12 cellular contexts compared by ENCODE assay signal in the genomic region with DNA sequence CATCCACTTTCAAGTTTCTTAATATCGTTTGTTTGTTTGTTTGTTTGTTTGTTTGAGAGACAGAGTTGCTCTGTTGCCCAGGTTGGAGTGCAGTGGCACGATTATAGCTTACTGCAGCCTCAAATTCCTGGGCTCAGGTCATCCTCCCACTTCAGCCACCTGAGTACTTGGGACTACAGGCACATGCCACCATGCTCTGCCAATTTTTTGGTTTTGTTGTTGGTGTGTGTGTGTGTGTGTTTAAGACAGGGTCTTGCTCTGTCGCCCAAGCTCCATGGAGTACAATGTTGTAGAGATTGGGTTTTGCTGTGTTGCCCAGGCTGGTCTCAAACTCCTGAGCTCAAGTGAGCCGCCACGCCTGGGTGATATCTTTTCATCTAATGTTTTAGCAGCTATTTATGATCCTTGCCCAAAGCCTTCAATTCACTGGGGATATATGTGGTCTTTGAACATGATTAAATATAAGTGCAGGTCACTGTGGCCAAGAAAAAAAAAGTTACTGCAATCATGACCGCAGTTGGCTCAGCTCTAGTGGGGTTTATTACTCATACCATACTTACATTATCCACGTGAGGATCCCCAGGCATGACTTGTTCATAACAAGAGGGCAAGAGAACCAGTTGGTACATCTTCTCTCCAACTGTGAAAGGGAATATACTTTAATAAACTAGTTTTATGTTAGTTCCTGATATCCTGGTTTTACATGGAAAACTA. TPM values are rescaled to one million over a fixed set of nuclear protein-coding genes. Genes with fewer than 3 reads are reported as not detected.
A peak's percentile ranks its signal among the peaks of the same experiment; 100 is the strongest.
DNase-seq lines count a peak whose midpoint lies in the region; ATAC-seq and TF ChIP-seq lines count a peak whose summit lies in the region.
"Had no signal": no experiment of that assay in that cellular context is flagged by ENCODE, and none has a peak within 500 bp of the region (broad histone marks: within the 10 kb centered on the region; RNA-seq: fewer than 3 reads in every experiment).

No MANE protein-coding gene starts in this region.

- peaks cover 48% of the 10 kb centered on the region for H3K4me1 Mint-ChIP-seq in activated CD8-positive, alpha-beta T cell treated with anti-CD3 and anti-CD28 coated beads for 36 hours (ENCODE audit: low read depth)

- intact Hi-C loops in activated CD8-positive, alpha-beta T cell treated with anti-CD3 and anti-CD28 coated beads for 36 hours (cut with micrococcal nuclease) = no loop called here
- intact Hi-C loops in left lung (cut with DNase I) = no loop called here

- CTCF ChIA-PET in activated CD8-positive, alpha-beta T cell treated with anti-CD3 and anti-CD28 coated beads for 36 hours (lab: Charles Lee) = interaction anchor here (1.2 kb wide), 1 partner anchor 69 kb away, joined by 3 read pairs; no protein-coding TSS in a partner anchor

- no peak for TF ChIP-seq CTCF in activated CD8-positive, alpha-beta T cell treated with anti-CD3 and anti-CD28 coated beads for 36 hours (IDR thresholded peaks at IDR 0.05)
- TF ChIP-seq CTCF in fibroblast of villous mesenchyme (IDR thresholded peaks at IDR 0.05; ENCODE audit: insufficient read depth, low read depth, low read length) (no peak), left lung (IDR thresholded peaks at IDR 0.05) (no peak)

- H3K36me3 Mint-ChIP-seq in activated CD8-positive, alpha-beta T cell treated with anti-CD3 and anti-CD28 coated beads for 36 hours (ENCODE audit: low read depth) = peaks cover 65% of the 10 kb centered on the region

- POLR2A ChIA-PET in activated CD8-positive, alpha-beta T cell treated with anti-CD3 and anti-CD28 coated beads for 36 hours (lab: Charles Lee) = interaction anchor here (0.6 kb wide), 1 partner anchor 62 kb away, joined by 3 read pairs; no protein-coding TSS in a partner anchor

- peak; percentile 57 for DNase-seq in EL
- peak; percentile 80 for DNase-seq in HS-5 (ENCODE audit: low read depth)
- peak; percentile 39 for DNase-seq in activated CD8-positive, alpha-beta T cell treated with anti-CD3 and anti-CD28 coated beads for 36 hours
- DNase-seq in fibroblast of villous mesenchyme (ENCODE audit: low read depth) = peak; percentile 62
- DNase-seq in left lung = no peak
- no peak for DNase-seq in central memory CD4-positive, alpha-beta T cell
- DNase-seq in NCI-H1417 treated with DMSO at 0.1 percent for 48 hours (lab: John Stamatoyannopoulos, UW) = no peak
- DNase-seq: GOT3, mucosa of descending colon, NCI-H524 treated with DMSO at 0.1 percent for 48 hours had no signal

- H3K27me3 Mint-ChIP-seq in activated CD8-positive, alpha-beta T cell treated with anti-CD3 and anti-CD28 coated beads for 36 hours = no peaks in the 10 kb centered on the region

- H3K27ac ChIP-seq in left lung = no peak overlapping the region

- no peaks in the 10 kb centered on the region for H3K27me3 ChIP-seq in left lung

- no peaks in the 10 kb centered on the region for H3K9me3 Mint-ChIP-seq in activated CD8-positive, alpha-beta T cell treated with anti-CD3 and anti-CD28 coated beads for 36 hours

- H3K4me3 Mint-ChIP-seq in activated CD8-positive, alpha-beta T cell treated with anti-CD3 and anti-CD28 coated beads for 36 hours = no peak overlapping the region

- peak overlapping the region; percentile 72 for H3K27ac Mint-ChIP-seq in activated CD8-positive, alpha-beta T cell treated with anti-CD3 and anti-CD28 coated beads for 36 hours

- no peaks in the 10 kb centered on the region for H3K4me1 ChIP-seq in left lung

- no peaks in the 10 kb centered on the region for H3K9me3 ChIP-seq in left lung
- H3K9me3 ChIP-seq: mucosa of descending colon had no signal

- H3K36me3 ChIP-seq in left lung = peaks cover 0 to 55% of the 10 kb centered on the region in 2 donors

- ATAC-seq in activated CD8-positive, alpha-beta T cell treated with anti-CD3 and anti-CD28 coated beads for 36 hours = peak; percentile 70
- ATAC-seq in GM18907 (IDR thresholded peaks at IDR 0.05; ENCODE audit: unreplicated experiment) (no peak), left lung (no peak)
- ATAC-seq: mucosa of descending colon, sciatic nerve had no signal

- no peak overlapping the region for H3K4me3 ChIP-seq in fibroblast of villous mesenchyme (ENCODE audit: low read depth, low read length)
- no peak overlapping the region for H3K4me3 ChIP-seq in left lung
- H3K4me3 ChIP-seq: mucosa of descending colon had no signal

RNA-seq across cellular contexts. Expression of a gene that starts 8.0 kb away (rescaled TPM):
- 10 to 100 TPM; 76.7 to 78.5 TPM for total RNA-seq in activated CD8-positive, alpha-beta T cell treated with anti-CD3 and anti-CD28 coated beads for 36 hours
- 26.1 and 36.3 TPM in 2 replicates for total RNA-seq in fibroblast of villous mesenchyme
- total RNA-seq in left lung = 10 to 100 TPM; 16.0 to 20.3 TPM

RNA-seq across cellular contexts. Expression of a gene that starts 8.1 kb away (rescaled TPM):
- total RNA-seq in activated CD8-positive, alpha-beta T cell treated with anti-CD3 and anti-CD28 coated beads for 36 hours = 1 to 10 TPM; 1.5 TPM
- 2.6 and 3.9 TPM in 2 replicates for total RNA-seq in fibroblast of villous mesenchyme
- under 1 TPM; 0.29 to 0.58 TPM for total RNA-seq in left lung

RNA-seq across cellular contexts. Expression of a gene that starts 51.6 kb away (rescaled TPM):
- total RNA-seq in activated CD8-positive, alpha-beta T cell treated with anti-CD3 and anti-CD28 coated beads for 36 hours = 100 to 1,000 TPM; 118 to 122 TPM
- total RNA-seq in fibroblast of villous mesenchyme (88.1 and 88.3 TPM in 2 replicates), left lung (100 to 1,000 TPM; 287 to 305 TPM)

Comparison
In these comparisons a context has a peak if more than half of its experiments do, and no peak if none do; other contexts are left out.
1. DNase-seq: peak in EL (single experiment), HS-5 (single experiment), activated CD8-positive, alpha-beta T cell treated with anti-CD3 and anti-CD28 coated beads for 36 hours (single experiment) and fibroblast of villous mesenchyme (single experiment); none in left lung (0 of 2), central memory CD4-positive, alpha-beta T cell (single experiment) and NCI-H1417 treated with DMSO at 0.1 percent for 48 hours (single experiment).